16 cellular contexts compared by ENCODE assay signal in genomic region chr7:28267012-28267411, GRCh38.
DNase-seq lines count a peak whose midpoint lies in the region; ATAC-seq, FAIRE-seq and TF ChIP-seq lines count a peak whose summit lies in the region.
"Had no signal": no experiment of that assay in that cellular context is flagged by ENCODE, and none has a peak within 500 bp of the region (broad histone marks: within the 10 kb centered on the region; RNA-seq: fewer than 3 reads in every experiment).

No MANE protein-coding gene starts in this region.

- H3K9ac ChIP-seq in Loucy (ENCODE audit: low read depth, low read length, poor library complexity, severe bottlenecking), result no peak overlapping the region
- H3K9ac ChIP-seq: BLaER1 treated with 17β-estradiol and CSF1 and Interleukin-3, amounts not matched to agents 10 nM and 100 nM had no signal

- H3K9me3 Mint-ChIP-seq in activated T-cell treated with anti-CD3 and anti-CD28 coated beads, Interleukin-2, amount 50 U/mL, for 4 hours, result no peaks in the 10 kb centered on the region
- H3K9me3 Mint-ChIP-seq in activated T-cell treated with anti-CD3 and anti-CD28 coated beads, Interleukin-2, amount 50 U/mL, for 24 hours, result no peaks in the 10 kb centered on the region
- H3K9me3 Mint-ChIP-seq: CD8-positive, alpha-beta T cell; GM23338 had no signal

- H3K27ac Mint-ChIP-seq in activated T-cell treated with anti-CD3 and anti-CD28 coated beads, Interleukin-2, amount 50 U/mL, for 24 hours, result no peak overlapping the region
- H3K27ac Mint-ChIP-seq: B cell; CD8-positive, alpha-beta T cell; GM23338 had no signal

- DNase-seq in activated T-cell treated with anti-CD3 and anti-CD28 coated beads, Interleukin-2, amount 50 U/mL, for 4 hours, result no peak
- DNase-seq in activated T-cell treated with anti-CD3 and anti-CD28 coated beads, Interleukin-2, amount 50 U/mL, for 24 hours, result no peak
- DNase-seq in kidney glomerular epithelial cell (lab: John Stamatoyannopoulos, UW) (no peak), HUDEP-2 (lab: John Stamatoyannopoulos, UW; ENCODE audit: unreplicated experiment in 76 of 76) (no peak)
- DNase-seq: Calu3; CD8-positive, alpha-beta T cell; DMS53; DND-41; HCEC 1CT had no signal

- peak overlapping the region; percentile 7 for H3K4me2 ChIP-seq in Loucy (ENCODE audit: low read depth, low read length, poor library complexity, severe bottlenecking)
- H3K4me2 ChIP-seq: BLaER1 treated with 17β-estradiol and CSF1 and Interleukin-3, amounts not matched to agents 10 nM and 100 nM; GM23338 had no signal

- H4K20me1 ChIP-seq in Loucy (ENCODE audit: insufficient read depth, low read length, poor library complexity, severe bottlenecking), result no peaks in the 10 kb centered on the region
- H4K20me1 ChIP-seq: BLaER1 treated with 17β-estradiol and CSF1 and Interleukin-3, amounts not matched to agents 10 nM and 100 nM had no signal

- no peak for TF ChIP-seq CTCF in Loucy (conservative IDR thresholded peaks at IDR 0.05; ENCODE audit: low read length)

- H3K36me3 ChIP-seq in Loucy (ENCODE audit: insufficient read depth, low read length), result no peaks in the 10 kb centered on the region
- H3K36me3 ChIP-seq: BLaER1 treated with 17β-estradiol and CSF1 and Interleukin-3, amounts not matched to agents 10 nM and 100 nM had no signal

- H3K9me3 ChIP-seq in Loucy (ENCODE audit: insufficient read depth, low read depth, low read length), result no peaks in the 10 kb centered on the region
- H3K9me3 ChIP-seq: BLaER1 treated with 17β-estradiol and CSF1 and Interleukin-3, amounts not matched to agents 10 nM and 100 nM had no signal

- no peak overlapping the region for H3K4me3 ChIP-seq in Loucy (ENCODE audit: low read length, poor library complexity, severe bottlenecking)
- H3K4me3 ChIP-seq: BLaER1 treated with 17β-estradiol and CSF1 and Interleukin-3, amounts not matched to agents 10 nM and 100 nM; GM23338 had no signal

- peaks cover 8% of the 10 kb centered on the region for H3K4me1 Mint-ChIP-seq in activated T-cell treated with anti-CD3 and anti-CD28 coated beads, Interleukin-2, amount 50 U/mL, for 4 hours (ENCODE audit: low read depth)
- H3K4me1 Mint-ChIP-seq in activated T-cell treated with anti-CD3 and anti-CD28 coated beads, Interleukin-2, amount 50 U/mL, for 24 hours (ENCODE audit: low read depth), result peaks cover 19% of the 10 kb centered on the region

- no peaks in the 10 kb centered on the region for H3K27me3 ChIP-seq in Loucy (ENCODE audit: insufficient read depth, low read length, poor library complexity, severe bottlenecking)
- H3K27me3 ChIP-seq: BLaER1 treated with 17β-estradiol and CSF1 and Interleukin-3, amounts not matched to agents 10 nM and 100 nM had no signal

- H3K36me3 Mint-ChIP-seq in activated T-cell treated with anti-CD3 and anti-CD28 coated beads, Interleukin-2, amount 50 U/mL, for 4 hours (ENCODE audit: insufficient read depth), result no peaks in the 10 kb centered on the region
- H3K36me3 Mint-ChIP-seq in activated T-cell treated with anti-CD3 and anti-CD28 coated beads, Interleukin-2, amount 50 U/mL, for 24 hours (ENCODE audit: low read depth), result no peaks in the 10 kb centered on the region
- H3K36me3 Mint-ChIP-seq: CD8-positive, alpha-beta T cell had no signal

- no peak overlapping the region for H3K4me3 Mint-ChIP-seq in activated T-cell treated with anti-CD3 and anti-CD28 coated beads, Interleukin-2, amount 50 U/mL, for 4 hours
- no peak overlapping the region for H3K4me3 Mint-ChIP-seq in activated T-cell treated with anti-CD3 and anti-CD28 coated beads, Interleukin-2, amount 50 U/mL, for 24 hours
- H3K4me3 Mint-ChIP-seq: B cell; CD8-positive, alpha-beta T cell; GM23338 had no signal

- H2AFZ ChIP-seq in Loucy (ENCODE audit: low read length), result no peak overlapping the region
- H2AFZ ChIP-seq: GM23338 had no signal

- H3K4me1 ChIP-seq in Loucy (ENCODE audit: insufficient read depth, low read length, poor library complexity, severe bottlenecking), result peaks cover 11% of the 10 kb centered on the region

- peak; percentile 23 for FAIRE-seq in endometrium (lab: Jason Lieb, UNC)
- FAIRE-seq: G401.6, H54 had no signal

- ATAC-seq in activated T-cell treated with anti-CD3 and anti-CD28 coated beads, Interleukin-2, amount 50 U/mL, for 4 hours, result peak; percentile 27 to 50
- ATAC-seq: CD8-positive, alpha-beta T cell; GM23338 had no signal

- H3K79me2 ChIP-seq in Loucy (ENCODE audit: insufficient read depth, low read length), result no peaks in the 10 kb centered on the region

- H3K9me2 ChIP-seq in Loucy (replicated peaks; ENCODE audit: low read depth, low read length), result no peaks in the 10 kb centered on the region

- no peaks in the 10 kb centered on the region for H3F3A ChIP-seq in Loucy (ENCODE audit: low read depth)

- peaks cover 23% of the 10 kb centered on the region for H3K27me3 Mint-ChIP-seq in activated T-cell treated with anti-CD3 and anti-CD28 coated beads, Interleukin-2, amount 50 U/mL, for 4 hours (ENCODE audit: low read depth)
- H3K27me3 Mint-ChIP-seq in activated T-cell treated with anti-CD3 and anti-CD28 coated beads, Interleukin-2, amount 50 U/mL, for 24 hours, result peaks cover 81% of the 10 kb centered on the region
- H3K27me3 Mint-ChIP-seq: B cell had no signal
